ENCODE assay signal across 16 cellular contexts in genomic region chr3:10280177-10280529, GRCh38. TPM values are rescaled to one million over a fixed set of nuclear protein-coding genes. Genes with fewer than 3 reads are reported as not detected.
DNase-seq lines count a peak whose midpoint lies in the region; ATAC-seq and TF ChIP-seq lines count a peak whose summit lies in the region.
"Had no signal": no experiment of that assay in that cellular context is flagged by ENCODE, and none has a peak within 500 bp of the region (broad histone marks: within the 10 kb centered on the region; RNA-seq: fewer than 3 reads in every experiment).

No MANE protein-coding gene starts in this region.

- H3K23ac ChIP-seq in mesendoderm (ENCODE audit: low read length): no peak overlapping the region

- RAD21 ChIA-PET in HCT116 (lab: Charles Lee; ENCODE audit: low non-redundant PET in 1 of 2, low total read pairs in 2 of 2, uncharacterized antibody in 2 of 2, unreplicated experiment in 2 of 2): no interaction called here

- H3K18ac ChIP-seq in mesendoderm (ENCODE audit: low read length): no peak overlapping the region

- no peak overlapping the region for H2BK120ac ChIP-seq in mesendoderm (ENCODE audit: low read depth, low read length)

- H3K4me3 Mint-ChIP-seq in activated CD4-positive, alpha-beta T cell treated with anti-CD3 and anti-CD28 coated beads, Interleukin-2, amount 10 ng/mL, durations not matched to agents 24 days and 14 days: no peak overlapping the region
- H3K4me3 Mint-ChIP-seq: immature natural killer cell had no signal

- H3K4me2 ChIP-seq in HCT116 (ENCODE audit: low read length) (no peak overlapping the region), mesendoderm (ENCODE audit: low read length) (no peak overlapping the region)
- H3K4me2 ChIP-seq: A549 had no signal

- H2BK5ac ChIP-seq in mesendoderm (ENCODE audit: low read length): no peak overlapping the region

- peak; percentile 19; the same call in 1 of the 2 replicates for TF ChIP-seq RAD21 in HCT116 (IDR thresholded peaks at IDR 0.05; ENCODE audit: low read depth)

- H3K4me3 ChIP-seq in HCT116 (replicated peaks in 1 of 2; ENCODE audit: low read depth in 1 of 2, low read length in 2 of 2): no peak overlapping the region
- H3K4me3 ChIP-seq in mesendoderm (ENCODE audit: low read length): no peak overlapping the region
- H3K4me3 ChIP-seq: A549, vagina had no signal

- CTCF ChIA-PET in HCT116 (lab: Charles Lee): interaction anchor here (1.2 kb wide), 1 partner anchor 9 kb away, joined by 3 read pairs; no protein-coding TSS in a partner anchor

- H3K36me3 ChIP-seq in HCT116 (ENCODE audit: control insufficient read depth in 1 of 2, insufficient read depth in 2 of 2, low read length in 2 of 2) (peaks cover 8 to 38% of the 10 kb centered on the region in 2 experiments; a peak in 3 of 4 replicates), mesendoderm (ENCODE audit: control insufficient read depth, insufficient read depth, low read length) (no peaks in the 10 kb centered on the region)

- TF ChIP-seq POLR2A in HCT116 (IDR thresholded peaks at IDR 0.05; ENCODE audit: borderline replicate concordance, extremely low read depth, insufficient read depth, insufficient read length): no peak

- no TSS peak for BruUV-seq in HCT116 (replicated peaks; lab: Mats Ljungman, UMichigan)

- H3K4ac ChIP-seq in mesendoderm (ENCODE audit: low read depth, low read length): no peak overlapping the region

- 0 out of 2 replicates have a peak, but pooled peaks cover 4% of the 10 kb centered on the region for H4K20me1 ChIP-seq in HCT116 (ENCODE audit: insufficient read depth)

- peaks cover 58% of the 10 kb centered on the region for H3K4me1 Mint-ChIP-seq in activated CD4-positive, alpha-beta T cell treated with anti-CD3 and anti-CD28 coated beads, Interleukin-2, amount 10 ng/mL, durations not matched to agents 24 days and 14 days

- no peak overlapping the region for H3K56ac ChIP-seq in mesendoderm (ENCODE audit: low read length)

- H4K8ac ChIP-seq in mesendoderm (ENCODE audit: low read depth, low read length): no peak overlapping the region

- intact Hi-C loops in activated CD4-positive, alpha-beta T cell treated with anti-CD3 and anti-CD28 coated beads, Interleukin-2, amount 10 ng/mL, durations not matched to agents 24 days and 14 days (cut with micrococcal nuclease): no loop called here
- intact Hi-C loops in HCT116 (cut with micrococcal nuclease): no loop called here

- TF ChIP-seq CTCF in HCT116 (IDR thresholded peaks at IDR 0.05 in 2 of 3, conservative IDR thresholded peaks at IDR 0.05 in 1 of 3; ENCODE audit: borderline replicate concordance in 1 of 3, insufficient read depth in 1 of 3, low read depth in 2 of 3, low read length in 2 of 3): peak; percentile 12 to 33 (median 20); a peak in 3 of 6 replicates

- H4K5ac ChIP-seq in mesendoderm (ENCODE audit: low read length): no peak overlapping the region

- DNase-seq in activated CD4-positive, alpha-beta T cell treated with anti-CD3 and anti-CD28 coated beads, Interleukin-2, amount 10 ng/mL, durations not matched to agents 24 days and 14 days: no peak
- DNase-seq in activated CD4-positive, alpha-beta T cell treated with anti-CD3 and anti-CD28 coated beads, Interleukin-2, amount 50 U/mL, for 1 hour: no peak
- DNase-seq in HCT116 (ENCODE audit: low read depth, low spot score): no peak
- DNase-seq in amniotic epithelial cell (ENCODE audit: low read depth): peak; percentile 18
- DNase-seq in mesendoderm: peak; percentile 39
- DNase-seq in NCI-H2081 (lab: John Stamatoyannopoulos, UW): no peak
- no peak for DNase-seq in iPS-NIHi7 (ENCODE audit: extremely low spot score)
- DNase-seq: immature natural killer cell; mesenchymal stem cell; NCI-H345; nucleus accumbens; stimulated activated naive CD4-positive, alpha-beta T cell had no signal

- H3K27me3 Mint-ChIP-seq in activated CD4-positive, alpha-beta T cell treated with anti-CD3 and anti-CD28 coated beads, Interleukin-2, amount 10 ng/mL, durations not matched to agents 24 days and 14 days: no peaks in the 10 kb centered on the region

- H3K9ac ChIP-seq in HCT116 (ENCODE audit: low read length) (no peak overlapping the region), mesendoderm (ENCODE audit: low read length) (no peak overlapping the region)

- H3K9me3 ChIP-seq in HCT116 (ENCODE audit: control insufficient read depth in 1 of 2, insufficient read depth in 1 of 2, low read depth in 1 of 2, low read length in 2 of 2): no peaks in the 10 kb centered on the region
- H3K9me3 ChIP-seq: A549, vagina had no signal

- no peak overlapping the region for H2AK5ac ChIP-seq in mesendoderm (ENCODE audit: low read length)

- peaks cover 23% of the 10 kb centered on the region for H3K79me2 ChIP-seq in HCT116 (ENCODE audit: insufficient read depth, low read length)
- H3K79me2 ChIP-seq in mesendoderm (ENCODE audit: control insufficient read depth, insufficient read depth, low read length): no peaks in the 10 kb centered on the region

- POLR2A ChIA-PET in HCT116 (lab: Charles Lee): no interaction called here

- WGBS in mesendoderm (ENCODE audit: extremely low coverage, insufficient coverage, low lambda C conversion rate): no CpG with 5 or more reads among the region's 5 CpGs

- H3K36me3 Mint-ChIP-seq in activated CD4-positive, alpha-beta T cell treated with anti-CD3 and anti-CD28 coated beads, Interleukin-2, amount 10 ng/mL, durations not matched to agents 24 days and 14 days (ENCODE audit: low read depth): peaks cover 69% of the 10 kb centered on the region

- no peaks in the 10 kb centered on the region for H3K79me1 ChIP-seq in mesendoderm (ENCODE audit: low read length)

- H3K27ac Mint-ChIP-seq in activated CD4-positive, alpha-beta T cell treated with anti-CD3 and anti-CD28 coated beads, Interleukin-2, amount 10 ng/mL, durations not matched to agents 24 days and 14 days: peak overlapping the region; percentile 51

- H3K27me3 ChIP-seq in HCT116 (ENCODE audit: insufficient read depth, low read length): no peaks in the 10 kb centered on the region
- H3K27me3 ChIP-seq in mesendoderm (ENCODE audit: insufficient read depth, low read length, poor library complexity): no peaks in the 10 kb centered on the region
- H3K27me3 ChIP-seq: vagina had no signal

- H3K4me1 ChIP-seq in HCT116 (ENCODE audit: control insufficient read depth in 1 of 2, insufficient read depth in 2 of 2, low read length in 2 of 2) (no peaks in the 10 kb centered on the region), mesendoderm (ENCODE audit: control insufficient read depth, low read depth, low read length) (no peaks in the 10 kb centered on the region)
- H3K4me1 ChIP-seq: A549, vagina had no signal

- H3K9me3 Mint-ChIP-seq in activated CD4-positive, alpha-beta T cell treated with anti-CD3 and anti-CD28 coated beads, Interleukin-2, amount 10 ng/mL, durations not matched to agents 24 days and 14 days: no peaks in the 10 kb centered on the region
- H3K9me3 Mint-ChIP-seq: immature natural killer cell had no signal

- no peak overlapping the region for H2AFZ ChIP-seq in HCT116 (ENCODE audit: low read depth, low read length, poor library complexity, severe bottlenecking)

- peak; percentile 65; the same call in 1 of the 2 replicates for ATAC-seq in HCT116
- no peak for ATAC-seq in activated CD4-positive, CD25-positive, alpha-beta regulatory T cell treated with anti-CD3 and anti-CD28 coated beads, Interleukin-2, amount 50 U/mL, for 24 hours

- H3K27ac ChIP-seq in HCT116 (ENCODE audit: low read depth, low read length) (no peak overlapping the region), mesendoderm (ENCODE audit: low read depth, low read length) (no peak overlapping the region)
- H3K27ac ChIP-seq: A549, vagina had no signal

- H3K9me2 ChIP-seq in HCT116 (ENCODE audit: insufficient read depth): no peaks in the 10 kb centered on the region

- H2BK15ac ChIP-seq in mesendoderm (replicated peaks; ENCODE audit: low read depth): no peak overlapping the region

TF ChIP-seq in HCT116, 20 proteins besides CTCF, POLR2A, EP300 and RAD21 (continues in another document):
- TF ChIP-seq SP1 (IDR thresholded peaks at IDR 0.05; ENCODE audit: low read depth) (no peak), YY1 (IDR thresholded peaks at IDR 0.05; ENCODE audit: extremely low read depth, insufficient replicate concordance, low read depth, low read length) (no peak), ELF1 (IDR thresholded peaks at IDR 0.05; ENCODE audit: borderline replicate concordance, low read depth) (no peak), ZNF274 (IDR thresholded peaks at IDR 0.05; ENCODE audit: low read depth, low read length) (no peak), TCF7L2 (IDR thresholded peaks at IDR 0.05; ENCODE audit: borderline replicate concordance, extremely low read depth, insufficient read depth, insufficient read length) (no peak), ZFX (IDR thresholded peaks at IDR 0.05) (no peak), POLR2AphosphoS5 (IDR thresholded peaks at IDR 0.05; ENCODE audit: low read depth, low read length) (no peak), FOSL1 (IDR thresholded peaks at IDR 0.05; ENCODE audit: low read depth) (no peak)

RNA-seq across cellular contexts. Expression of gene GHRL, which starts 12.6 kb away (rescaled TPM):
- total RNA-seq in activated CD4-positive, alpha-beta T cell treated with anti-CD3 and anti-CD28 coated beads, Interleukin-2, amount 10 ng/mL, durations not matched to agents 24 days and 14 days: 0.43 and 1.3 TPM in 2 replicates
- total RNA-seq in HCT116 (2021; ENCODE audit: unreplicated experiment): not detected
- 0.30 and 0.31 TPM in 2 replicates for polyA plus RNA-seq in HCT116 (2012)
- polyA plus RNA-seq in mesendoderm (2013, experiment 1 of 2): 0.66 TPM
- 0.34 TPM for polyA plus RNA-seq in mesendoderm (2013, experiment 2 of 2)
- total RNA-seq: H4, vagina had no signal
- polyA plus RNA-seq: A549 had no signal

RNA-seq across cellular contexts. Expression of gene TATDN2, which starts 31.9 kb away (rescaled TPM):
- 70.9 and 74.4 TPM in 2 replicates for total RNA-seq in activated CD4-positive, alpha-beta T cell treated with anti-CD3 and anti-CD28 coated beads, Interleukin-2, amount 10 ng/mL, durations not matched to agents 24 days and 14 days
- 26.8 TPM for total RNA-seq in HCT116 (2021; ENCODE audit: unreplicated experiment)
- 14.0 and 15.3 TPM in 2 replicates for polyA plus RNA-seq in HCT116 (2012)
- polyA plus RNA-seq in mesendoderm (2013, experiment 1 of 2): 21.1 TPM
- polyA plus RNA-seq in mesendoderm (2013, experiment 2 of 2): 22.4 TPM

RNA-seq across cellular contexts. Expression of gene SEC13, which starts 40.8 kb away (rescaled TPM):
- 128 and 131 TPM in 2 replicates for total RNA-seq in activated CD4-positive, alpha-beta T cell treated with anti-CD3 and anti-CD28 coated beads, Interleukin-2, amount 10 ng/mL, durations not matched to agents 24 days and 14 days
- total RNA-seq in HCT116 (2021; ENCODE audit: unreplicated experiment): 113 TPM
- polyA plus RNA-seq in HCT116 (2012): 108 and 139 TPM in 2 replicates
- polyA plus RNA-seq in mesendoderm (2013, experiment 1 of 2): 117 TPM
- 116 TPM for polyA plus RNA-seq in mesendoderm (2013, experiment 2 of 2)

Comparison
In these comparisons a context has a peak if more than half of its experiments do, and no peak if none do; other contexts are left out.
1. DNase-seq: peak in amniotic epithelial cell (single experiment) and mesendoderm (single experiment); none in activated CD4-positive, alpha-beta T cell treated with anti-CD3 and anti-CD28 coated beads, Interleukin-2, amount 10 ng/mL, durations not matched to agents 24 days and 14 days (single experiment), activated CD4-positive, alpha-beta T cell treated with anti-CD3 and anti-CD28 coated beads, Interleukin-2, amount 50 U/mL, for 1 hour (single experiment), HCT116 (single experiment), NCI-H2081 (0 of 2) and iPS-NIHi7 (single experiment).